Comparison of ENCODE assay signal across 10 cellular contexts in the genomic region with DNA sequence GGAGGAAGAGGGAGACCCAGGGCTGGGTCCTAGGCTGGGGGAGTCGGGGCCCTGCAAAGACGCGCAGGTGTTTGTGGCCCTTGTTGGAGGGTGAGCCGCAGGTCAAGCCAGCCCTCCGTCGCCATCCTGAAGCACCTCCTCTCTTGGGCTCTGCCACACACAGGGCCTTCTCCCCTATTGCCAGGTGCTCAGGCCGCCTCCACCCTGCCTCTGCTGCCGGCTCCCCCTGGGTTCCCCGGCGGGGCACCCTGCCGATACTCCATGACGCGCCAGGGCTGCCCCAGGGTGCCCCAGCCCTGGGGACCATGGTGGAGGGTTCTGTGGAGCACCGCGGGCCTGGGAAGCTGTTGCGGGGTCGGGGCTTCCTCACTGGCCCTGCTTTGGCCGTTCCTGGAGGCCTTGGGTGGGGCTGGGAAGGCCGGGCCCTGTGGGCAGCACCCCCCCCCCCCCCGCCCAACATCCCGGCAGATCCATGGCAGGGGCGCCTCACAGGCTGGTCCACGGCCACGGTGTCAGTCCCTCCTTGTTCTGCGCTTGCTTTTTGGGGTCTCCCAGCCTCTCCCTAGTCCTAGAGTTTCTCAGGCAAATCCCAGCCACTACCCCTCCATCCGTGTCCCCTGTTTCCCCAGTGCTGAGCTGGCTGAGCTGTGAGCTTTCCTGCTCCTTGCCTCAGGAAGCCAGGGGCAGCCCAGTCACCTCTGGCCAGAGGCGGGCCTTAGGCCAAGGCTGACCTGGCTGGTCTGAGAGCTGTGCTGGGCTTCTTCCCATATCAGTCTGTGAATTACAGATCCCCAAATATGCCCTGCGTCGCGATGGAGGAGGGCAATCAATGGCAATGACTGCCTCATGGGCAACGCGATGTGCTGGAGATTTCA. TPM values are rescaled to one million over a fixed set of nuclear protein-coding genes. Genes with fewer than 3 reads are reported as not detected.
A peak's percentile ranks its signal among the peaks of the same experiment; 100 is the strongest.
DNase-seq lines count a peak whose midpoint lies in the region; ATAC-seq, FAIRE-seq and TF ChIP-seq lines count a peak whose summit lies in the region.
"Had no signal": no experiment of that assay in that cellular context is flagged by ENCODE, and none has a peak within 500 bp of the region (broad histone marks: within the 10 kb centered on the region; RNA-seq: fewer than 3 reads in every experiment).

No MANE protein-coding gene starts in this region.

- ATAC-seq in GM21576 (IDR thresholded peaks at IDR 0.05; ENCODE audit: unreplicated experiment): no peak

- peaks cover 3% of the 10 kb centered on the region; the same call in 1 of the 2 replicates for H4K20me1 ChIP-seq in OCI-LY3 (ENCODE audit: insufficient read depth, low read length)

- peaks cover 7% of the 10 kb centered on the region for H3K36me3 Mint-ChIP-seq in glutamatergic neuron (ENCODE audit: unreplicated experiment)

- peak overlapping the region; percentile 59 for H2AFZ ChIP-seq in OCI-LY3 (ENCODE audit: low read depth, low read length)

- H3K36me3 ChIP-seq in GM06990 (ENCODE audit: control insufficient read depth, insufficient read depth, low read length) (peaks cover 2% of the 10 kb centered on the region; the same call in 1 of the 2 replicates), OCI-LY3 (replicated peaks; ENCODE audit: low read depth, low read length) (no peaks in the 10 kb centered on the region)

- H3K27me3 ChIP-seq in GM06990 (replicated peaks; ENCODE audit: control insufficient read depth, insufficient read depth, low read length) (no peaks in the 10 kb centered on the region), OCI-LY3 (ENCODE audit: low read depth, low read length) (peaks cover 23% of the 10 kb centered on the region)

- DNase-seq in GM06990 (ENCODE audit: extremely low read depth, insufficient read length) (no peak), glutamatergic neuron (peak; percentile 18), posterior vena cava (ENCODE audit: low spot score) (peak; percentile 81), T-helper 9 cell (no peak), GM19239 (ENCODE audit: insufficient read length, low spot score) (no peak), NCI-H524 (lab: John Stamatoyannopoulos, UW) (no peak)
- DNase-seq: GDM1, NCI-H1694 treated with DMSO at 0.1 percent for 48 hours had no signal

- no peak overlapping the region for H3K27ac ChIP-seq in OCI-LY3 (ENCODE audit: low read length)

- no peak overlapping the region for H3K27ac Mint-ChIP-seq in glutamatergic neuron (ENCODE audit: unreplicated experiment)

- peaks cover 12% of the 10 kb centered on the region for H3K4me1 Mint-ChIP-seq in glutamatergic neuron (ENCODE audit: low read depth, unreplicated experiment)

- intact Hi-C loops in posterior vena cava (cut with DNase I): loop anchor here (5.0 kb wide), 2 partner anchors 77 to 97 kb away; no protein-coding TSS in a partner anchor

- H3K9me3 ChIP-seq in OCI-LY3 (ENCODE audit: insufficient read depth, low read length): no peaks in the 10 kb centered on the region

- peak overlapping the region; percentile 72 for H3K4me3 Mint-ChIP-seq in glutamatergic neuron (ENCODE audit: unreplicated experiment)

- TF ChIP-seq CTCF in GM06990 (IDR thresholded peaks at IDR 0.05; ENCODE audit: insufficient read depth, low read length, poor library complexity, severe bottlenecking): no peak
- TF ChIP-seq CTCF in OCI-LY3 (IDR thresholded peaks at IDR 0.05; ENCODE audit: low read depth, low read length): no peak
- TF ChIP-seq CTCF in glutamatergic neuron (IDR thresholded peaks at IDR 0.05; ENCODE audit: partially characterized antibody, unreplicated experiment): no peak

- H3K4me1 ChIP-seq in OCI-LY3 (ENCODE audit: low read length): peaks cover 56% of the 10 kb centered on the region

- peaks cover 5% of the 10 kb centered on the region; the same call in 1 of the 2 replicates for H3K79me2 ChIP-seq in OCI-LY3 (ENCODE audit: low read length)

- no peak for FAIRE-seq in GM19239 (lab: Jason Lieb, UNC)

- peaks cover 29% of the 10 kb centered on the region for H3K27me3 Mint-ChIP-seq in glutamatergic neuron (ENCODE audit: unreplicated experiment)

- H3K4me3 ChIP-seq in GM06990 (replicated peaks; ENCODE audit: low read depth, low read length) (peak overlapping the region; percentile 81), OCI-LY3 (ENCODE audit: low read length) (peak overlapping the region; percentile 80)

- peak overlapping the region; percentile 67 for H3K9ac ChIP-seq in OCI-LY3 (ENCODE audit: low read length)

- peaks cover 19% of the 10 kb centered on the region for H3K9me3 Mint-ChIP-seq in glutamatergic neuron (ENCODE audit: unreplicated experiment)

- peak overlapping the region; percentile 68 for H3K4me2 ChIP-seq in OCI-LY3 (ENCODE audit: low read length)

RNA-seq across cellular contexts. Expression of a gene that starts 2.3 kb away (rescaled TPM):
- total RNA-seq in glutamatergic neuron (ENCODE audit: unreplicated experiment) (15.9 TPM), posterior vena cava (1 to 10 TPM; 1.9 to 2.6 TPM)

Comparison
In these comparisons a context has a peak if more than half of its experiments do, and no peak if none do; other contexts are left out.
1. DNase-seq: peak in glutamatergic neuron (single experiment) and posterior vena cava (single experiment); none in GM06990 (single experiment), T-helper 9 cell (single experiment), GM19239 (single experiment) and NCI-H524 (0 of 2).